In the genomic region with DNA sequence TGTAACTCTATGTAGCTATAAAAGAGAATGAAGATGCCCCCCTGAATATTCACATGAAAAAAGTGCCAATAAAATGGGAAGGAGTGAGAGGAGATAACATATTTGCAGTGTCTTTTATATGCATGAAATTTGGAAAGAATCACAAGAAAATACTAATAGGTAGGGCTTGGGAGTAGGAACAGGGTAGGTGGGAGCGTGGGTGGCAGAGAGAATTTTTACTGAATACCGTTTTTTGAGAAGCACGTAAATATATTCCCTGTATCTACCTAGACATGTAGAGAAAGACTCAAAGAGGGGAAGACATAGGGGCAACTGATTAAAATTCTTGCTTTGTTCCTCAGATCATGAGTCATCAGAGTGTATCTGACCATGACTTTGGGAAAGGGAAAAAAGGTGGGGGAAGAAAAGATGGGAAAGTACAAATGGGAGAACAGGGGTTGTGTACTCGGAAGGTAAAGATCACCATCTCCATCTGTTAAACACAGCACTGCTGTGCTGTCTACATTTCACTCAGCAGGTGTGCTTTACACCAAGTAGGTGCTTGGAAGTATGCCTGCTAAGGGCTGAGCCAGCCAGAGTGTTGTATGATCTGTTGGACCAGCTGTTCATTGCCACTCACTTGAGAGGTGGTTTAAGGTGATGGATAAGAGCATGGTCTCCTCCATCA, we compare ENCODE assay signal across 13 cellular contexts. TPM values are rescaled to one million over a fixed set of nuclear protein-coding genes. Genes with fewer than 3 reads are reported as not detected.
DNase-seq lines count a peak whose midpoint lies in the region; ATAC-seq and TF ChIP-seq lines count a peak whose summit lies in the region.
"Had no signal": no experiment of that assay in that cellular context is flagged by ENCODE, and none has a peak within 500 bp of the region (broad histone marks: within the 10 kb centered on the region; RNA-seq: fewer than 3 reads in every experiment).

No MANE protein-coding gene starts in this region.

- ATAC-seq in psoas muscle (peak; percentile 41 to 84 (median 72)), HG03135 (IDR thresholded peaks at IDR 0.05; ENCODE audit: unreplicated experiment) (no peak)

- H3K4me3 ChIP-seq in SJSA1, result no peak overlapping the region
- no peak overlapping the region for H3K4me3 ChIP-seq in psoas muscle
- H3K4me3 ChIP-seq in dorsolateral prefrontal cortex, result no peak overlapping the region

- H3K9me3 ChIP-seq in SJSA1 (replicated peaks) (no peaks in the 10 kb centered on the region), psoas muscle (no peaks in the 10 kb centered on the region)

- peak overlapping the region; percentile 98 for H3K27ac ChIP-seq in SJSA1
- H3K27ac ChIP-seq in psoas muscle, result no peak overlapping the region
- H3K27ac ChIP-seq in dorsolateral prefrontal cortex, result peak overlapping the region in 12 of 59 donors; percentile 21 to 60 (median 38)
- H3K27ac ChIP-seq: RWPE1 had no signal

- intact Hi-C loops in psoas muscle (cut with DNase I), result no loop called here
- intact Hi-C loops in dorsolateral prefrontal cortex (cut with DNase I), result no loop called here

- no peaks in the 10 kb centered on the region for H3K36me3 ChIP-seq in SJSA1
- H3K36me3 ChIP-seq in psoas muscle (ENCODE audit: insufficient read depth in 1 of 2, low read depth in 1 of 2), result no peaks in the 10 kb centered on the region

- WGBS in psoas muscle, 3 donors, result 74 to 81% (median 75%) methylated on average over 4 of the region's 4 CpGs

- no peak for TF ChIP-seq CTCF in psoas muscle (IDR thresholded peaks at IDR 0.05)
- TF ChIP-seq CTCF in dorsolateral prefrontal cortex (IDR thresholded peaks at IDR 0.05 in 54 of 56, conservative IDR thresholded peaks at IDR 0.05 in 2 of 56; ENCODE audit: low read depth in 1 of 56, partially characterized antibody in 56 of 56), result no peak

- no peaks in the 10 kb centered on the region for H3K27me3 ChIP-seq in SJSA1 (replicated peaks)
- H3K27me3 ChIP-seq in psoas muscle (ENCODE audit: insufficient read depth in 3 of 3, low read length in 2 of 3), result no peaks in the 10 kb centered on the region
- no peaks in the 10 kb centered on the region for H3K27me3 ChIP-seq in dorsolateral prefrontal cortex

- H3K4me1 ChIP-seq in SJSA1 (replicated peaks) (peaks cover 38% of the 10 kb centered on the region), psoas muscle (no peaks in the 10 kb centered on the region)

- DNase-seq in NCI-H1417 (lab: John Stamatoyannopoulos, UW), result peak in 2 of 3 experiments; percentile 7 to 66
- DNase-seq in NCI-H1417 treated with DMSO at 0.1 percent for 48 hours (lab: John Stamatoyannopoulos, UW), result no peak
- DNase-seq in NCI-H2029 treated with DMSO at 0.1 percent for 48 hours (lab: John Stamatoyannopoulos, UW), result peak; percentile 75
- DNase-seq in SJSA1 (ENCODE audit: low read depth in 1 of 2, low spot score in 2 of 2), result peak in 1 of 2 experiments; percentile 64
- no peak for DNase-seq in psoas muscle
- no peak for DNase-seq in activated CD8-positive, alpha-beta memory T cell treated with anti-CD3 and anti-CD28 coated beads, Interleukin-2, amount 50 U/mL, for 4 hours
- no peak for DNase-seq in dorsolateral prefrontal cortex
- DNase-seq: activated CD4-positive, CD25-positive, alpha-beta regulatory T cell; activated T-cell treated with anti-CD3 and anti-CD28 coated beads, Interleukin-2, amount 50 U/mL, for 48 hours; DMS153; substantia nigra had no signal

RNA-seq across cellular contexts. Expression of a gene that starts 16.0 kb away (rescaled TPM):
- 41.3 and 43.0 TPM in 2 replicates for total RNA-seq in SJSA1 (2014; rRNA removed; shearing (Covaris generic))
- 1 to 10 TPM in 2 of 4 donors, under 1 TPM in 2; 0.66 to 2.5 (median 1.4) TPM for total RNA-seq in psoas muscle
- polyA plus RNA-seq in psoas muscle, result 1 to 10 TPM in 1 of 3 donors, under 1 TPM in 2; 0.39 to 1.4 (median 0.82) TPM
- 10 to 100 TPM in 104 of 120 experiments, 1 to 10 TPM in 16; 4.3 to 59.2 (median 18.4) TPM for total RNA-seq in dorsolateral prefrontal cortex

RNA-seq across cellular contexts. Expression of a gene that starts 22.8 kb away (rescaled TPM):
- 58.3 and 72.1 TPM in 2 replicates for total RNA-seq in SJSA1 (2014; rRNA removed; shearing (Covaris generic))
- 10 to 100 TPM; 52.1 to 79.6 (median 71.8) TPM for total RNA-seq in psoas muscle
- 10 to 100 TPM; 53.0 to 67.2 (median 54.0) TPM for polyA plus RNA-seq in psoas muscle
- total RNA-seq in dorsolateral prefrontal cortex, result 100 to 1,000 TPM in 5 of 120 experiments, 10 to 100 TPM in 115; 43.1 to 107 (median 76.9) TPM

Comparison
In these comparisons a context has a peak if more than half of its experiments do, and no peak if none do; other contexts are left out.
1. DNase-seq: peak in NCI-H1417 (2 of 3) and NCI-H2029 treated with DMSO at 0.1 percent for 48 hours (single experiment); none in NCI-H1417 treated with DMSO at 0.1 percent for 48 hours (single experiment), psoas muscle (0 of 2), activated CD8-positive, alpha-beta memory T cell treated with anti-CD3 and anti-CD28 coated beads, Interleukin-2, amount 50 U/mL, for 4 hours (single experiment) and dorsolateral prefrontal cortex (0 of 10).